1 cellular context compared by ENCODE assay signal in the genomic region with DNA sequence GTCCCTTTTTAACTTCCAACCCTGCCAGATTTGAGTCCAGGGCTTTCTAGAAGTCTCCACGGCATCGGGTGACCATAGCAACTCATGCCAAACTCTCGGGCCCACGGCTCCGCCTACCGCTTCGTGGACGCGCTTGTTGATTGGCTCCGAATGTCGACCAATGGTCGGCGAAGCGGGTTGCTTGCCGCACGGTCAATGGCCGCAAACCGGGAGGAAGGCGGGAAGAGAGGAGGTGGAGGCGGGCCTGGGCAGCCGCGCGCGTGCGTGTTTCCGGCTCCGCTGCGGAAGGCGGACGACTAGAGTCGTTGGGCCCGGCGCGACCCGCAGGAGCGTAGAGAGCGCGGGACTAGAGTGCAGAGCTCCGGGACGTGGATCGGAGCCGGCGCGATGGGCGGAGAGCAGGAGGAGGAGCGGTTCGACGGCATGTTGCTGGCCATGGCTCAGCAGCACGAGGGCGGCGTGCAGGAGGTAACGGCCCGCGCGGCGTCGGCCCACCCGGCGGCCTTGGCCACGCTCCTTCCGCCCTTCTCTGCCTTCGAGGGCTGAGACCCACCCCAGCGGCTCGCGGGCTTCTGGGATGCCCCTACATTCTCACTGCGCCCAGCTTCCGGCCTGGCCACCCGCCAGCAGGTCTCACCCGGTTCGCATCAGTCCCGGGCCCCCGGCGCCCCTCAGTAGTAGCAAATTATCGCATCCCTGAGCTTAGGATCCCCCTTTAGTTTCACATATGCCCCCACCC.
TF ChIP-seq lines count a peak whose summit lies in the region.

A gene (plus strand): TSS at position 282 of the 739 bp plus-strand sequence. CDS start 106 bp downstream, at position 388.

TF ChIP-seq in HepG2, 621 proteins besides CTCF, POLR2A, EP300 and RAD21 (continued from another document and continues in another):
- TF ChIP-seq, protein P1, sequence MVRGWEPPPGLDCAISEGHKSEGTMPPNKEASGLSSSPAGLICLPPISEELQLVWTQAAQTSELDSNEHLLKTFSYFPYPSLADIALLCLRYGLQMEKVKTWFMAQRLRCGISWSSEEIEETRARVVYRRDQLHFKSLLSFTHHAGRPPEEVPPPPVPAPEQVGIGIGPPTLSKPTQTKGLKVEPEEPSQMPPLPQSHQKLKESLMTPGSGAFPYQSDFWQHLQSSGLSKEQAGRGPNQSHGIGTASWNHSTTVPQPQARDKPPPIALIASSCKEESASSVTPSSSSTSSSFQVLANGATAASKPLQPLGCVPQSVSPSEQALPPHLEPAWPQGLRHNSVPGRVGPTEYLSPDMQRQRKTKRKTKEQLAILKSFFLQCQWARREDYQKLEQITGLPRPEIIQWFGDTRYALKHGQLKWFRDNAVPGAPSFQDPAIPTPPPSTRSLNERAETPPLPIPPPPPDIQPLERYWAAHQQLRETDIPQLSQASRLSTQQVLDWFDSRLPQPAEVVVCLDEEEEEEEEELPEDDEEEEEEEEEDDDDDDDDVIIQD (CRISPR knock-in tag; IDR thresholded peaks at IDR 0.05; ENCODE audit: low read depth), result no peak
- TF ChIP-seq, protein P2, sequence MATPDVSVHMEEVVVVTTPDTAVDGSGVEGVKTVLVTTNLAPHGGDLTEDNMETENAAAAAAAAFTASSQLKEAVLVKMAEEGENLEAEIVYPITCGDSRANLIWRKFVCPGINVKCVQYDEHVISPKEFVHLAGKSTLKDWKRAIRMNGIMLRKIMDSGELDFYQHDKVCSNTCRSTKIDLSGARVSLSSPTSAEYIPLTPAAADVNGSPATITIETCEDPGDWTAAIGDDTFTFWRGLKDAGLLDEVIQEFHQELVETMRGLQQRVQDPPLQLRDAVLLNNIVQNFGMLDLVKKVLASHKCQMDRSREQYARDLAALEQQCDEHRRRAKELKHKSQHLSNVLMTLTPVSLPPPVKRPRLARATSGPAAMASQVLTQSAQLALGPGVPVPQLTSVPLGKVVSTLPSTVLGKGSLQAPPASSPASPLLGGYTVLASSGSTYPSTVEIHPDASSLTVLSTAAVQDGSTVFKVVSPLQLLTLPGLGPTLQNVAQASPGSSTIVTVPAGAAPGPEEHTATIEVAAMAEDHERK (CRISPR knock-in tag; IDR thresholded peaks at IDR 0.05; ENCODE audit: low read depth), result peak; percentile 20; the same call in 1 of the 2 replicates
- TF ChIP-seq KDM5B (CRISPR knock-in tag; IDR thresholded peaks at IDR 0.05; ENCODE audit: borderline replicate concordance) (peak; percentile 98; the same call in 1 of the 2 replicates), ZNF430 (CRISPR knock-in tag; IDR thresholded peaks at IDR 0.05) (peak; percentile 93), TBP (CRISPR knock-in tag; IDR thresholded peaks at IDR 0.05) (no peak), BHLHE40 (IDR thresholded peaks at IDR 0.05; ENCODE audit: low read length) (no peak), JARID2 (CRISPR knock-in tag; IDR thresholded peaks at IDR 0.05; ENCODE audit: insufficient replicate concordance) (no peak), ZNF572 (CRISPR knock-in tag; IDR thresholded peaks at IDR 0.05) (no peak), AHR (CRISPR knock-in tag; IDR thresholded peaks at IDR 0.05) (peak; percentile 68; the same call in 1 of the 2 replicates), ZNF44 (CRISPR knock-in tag; IDR thresholded peaks at IDR 0.05) (no peak), ZNF605 (CRISPR knock-in tag; IDR thresholded peaks at IDR 0.05) (peak; percentile 73), KAT8 (CRISPR knock-in tag; IDR thresholded peaks at IDR 0.05) (peak; percentile 89), ZNF274 (CRISPR knock-in tag; IDR thresholded peaks at IDR 0.05) (peak; percentile 85; the same call in 1 of the 2 replicates), ELF3 (CRISPR knock-in tag; IDR thresholded peaks at IDR 0.05) (peak; percentile 50; the same call in 1 of the 2 replicates), ZSCAN12 (CRISPR knock-in tag; IDR thresholded peaks at IDR 0.05) (no peak), HMG20A (CRISPR knock-in tag; IDR thresholded peaks at IDR 0.05; ENCODE audit: borderline replicate concordance) (no peak), ZNF136 (CRISPR knock-in tag; IDR thresholded peaks at IDR 0.05; ENCODE audit: low read depth) (peak; percentile 79; the same call in 1 of the 2 replicates), ZNF432 (CRISPR knock-in tag; IDR thresholded peaks at IDR 0.05; ENCODE audit: borderline replicate concordance) (no peak), SAFB2 (CRISPR knock-in tag; IDR thresholded peaks at IDR 0.05; ENCODE audit: borderline replicate concordance, low read depth) (peak; percentile 86; the same call in 1 of the 2 replicates), ATF1 (CRISPR knock-in tag; IDR thresholded peaks at IDR 0.05) (peak; percentile 85), MYNN (CRISPR knock-in tag; IDR thresholded peaks at IDR 0.05; ENCODE audit: low read depth) (no peak)
- TF ChIP-seq, protein P3, sequence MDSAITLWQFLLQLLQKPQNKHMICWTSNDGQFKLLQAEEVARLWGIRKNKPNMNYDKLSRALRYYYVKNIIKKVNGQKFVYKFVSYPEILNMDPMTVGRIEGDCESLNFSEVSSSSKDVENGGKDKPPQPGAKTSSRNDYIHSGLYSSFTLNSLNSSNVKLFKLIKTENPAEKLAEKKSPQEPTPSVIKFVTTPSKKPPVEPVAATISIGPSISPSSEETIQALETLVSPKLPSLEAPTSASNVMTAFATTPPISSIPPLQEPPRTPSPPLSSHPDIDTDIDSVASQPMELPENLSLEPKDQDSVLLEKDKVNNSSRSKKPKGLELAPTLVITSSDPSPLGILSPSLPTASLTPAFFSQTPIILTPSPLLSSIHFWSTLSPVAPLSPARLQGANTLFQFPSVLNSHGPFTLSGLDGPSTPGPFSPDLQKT (CRISPR knock-in tag; IDR thresholded peaks at IDR 0.05; ENCODE audit: borderline replicate concordance), result peak; percentile 49; the same call in 1 of the 2 replicates
- TF ChIP-seq, protein P4, sequence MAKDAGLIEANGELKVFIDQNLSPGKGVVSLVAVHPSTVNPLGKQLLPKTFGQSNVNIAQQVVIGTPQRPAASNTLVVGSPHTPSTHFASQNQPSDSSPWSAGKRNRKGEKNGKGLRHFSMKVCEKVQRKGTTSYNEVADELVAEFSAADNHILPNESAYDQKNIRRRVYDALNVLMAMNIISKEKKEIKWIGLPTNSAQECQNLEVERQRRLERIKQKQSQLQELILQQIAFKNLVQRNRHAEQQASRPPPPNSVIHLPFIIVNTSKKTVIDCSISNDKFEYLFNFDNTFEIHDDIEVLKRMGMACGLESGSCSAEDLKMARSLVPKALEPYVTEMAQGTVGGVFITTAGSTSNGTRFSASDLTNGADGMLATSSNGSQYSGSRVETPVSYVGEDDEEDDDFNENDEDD (CRISPR knock-in tag; IDR thresholded peaks at IDR 0.05; ENCODE audit: borderline replicate concordance), result peak; percentile 83
- TF ChIP-seq, protein P5, sequence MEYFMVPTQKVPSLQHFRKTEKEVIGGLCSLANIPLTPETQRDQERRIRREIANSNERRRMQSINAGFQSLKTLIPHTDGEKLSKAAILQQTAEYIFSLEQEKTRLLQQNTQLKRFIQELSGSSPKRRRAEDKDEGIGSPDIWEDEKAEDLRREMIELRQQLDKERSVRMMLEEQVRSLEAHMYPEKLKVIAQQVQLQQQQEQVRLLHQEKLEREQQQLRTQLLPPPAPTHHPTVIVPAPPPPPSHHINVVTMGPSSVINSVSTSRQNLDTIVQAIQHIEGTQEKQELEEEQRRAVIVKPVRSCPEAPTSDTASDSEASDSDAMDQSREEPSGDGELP (IDR thresholded peaks at IDR 0.05; ENCODE audit: borderline replicate concordance, low read depth), result no peak
- TF ChIP-seq, protein P6, sequence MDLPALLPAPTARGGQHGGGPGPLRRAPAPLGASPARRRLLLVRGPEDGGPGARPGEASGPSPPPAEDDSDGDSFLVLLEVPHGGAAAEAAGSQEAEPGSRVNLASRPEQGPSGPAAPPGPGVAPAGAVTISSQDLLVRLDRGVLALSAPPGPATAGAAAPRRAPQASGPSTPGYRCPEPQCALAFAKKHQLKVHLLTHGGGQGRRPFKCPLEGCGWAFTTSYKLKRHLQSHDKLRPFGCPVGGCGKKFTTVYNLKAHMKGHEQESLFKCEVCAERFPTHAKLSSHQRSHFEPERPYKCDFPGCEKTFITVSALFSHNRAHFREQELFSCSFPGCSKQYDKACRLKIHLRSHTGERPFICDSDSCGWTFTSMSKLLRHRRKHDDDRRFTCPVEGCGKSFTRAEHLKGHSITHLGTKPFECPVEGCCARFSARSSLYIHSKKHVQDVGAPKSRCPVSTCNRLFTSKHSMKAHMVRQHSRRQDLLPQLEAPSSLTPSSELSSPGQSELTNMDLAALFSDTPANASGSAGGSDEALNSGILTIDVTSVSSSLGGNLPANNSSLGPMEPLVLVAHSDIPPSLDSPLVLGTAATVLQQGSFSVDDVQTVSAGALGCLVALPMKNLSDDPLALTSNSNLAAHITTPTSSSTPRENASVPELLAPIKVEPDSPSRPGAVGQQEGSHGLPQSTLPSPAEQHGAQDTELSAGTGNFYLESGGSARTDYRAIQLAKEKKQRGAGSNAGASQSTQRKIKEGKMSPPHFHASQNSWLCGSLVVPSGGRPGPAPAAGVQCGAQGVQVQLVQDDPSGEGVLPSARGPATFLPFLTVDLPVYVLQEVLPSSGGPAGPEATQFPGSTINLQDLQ (CRISPR knock-in tag; IDR thresholded peaks at IDR 0.05), result peak; percentile 91; the same call in 1 of the 2 replicates
- TF ChIP-seq, protein P7, sequence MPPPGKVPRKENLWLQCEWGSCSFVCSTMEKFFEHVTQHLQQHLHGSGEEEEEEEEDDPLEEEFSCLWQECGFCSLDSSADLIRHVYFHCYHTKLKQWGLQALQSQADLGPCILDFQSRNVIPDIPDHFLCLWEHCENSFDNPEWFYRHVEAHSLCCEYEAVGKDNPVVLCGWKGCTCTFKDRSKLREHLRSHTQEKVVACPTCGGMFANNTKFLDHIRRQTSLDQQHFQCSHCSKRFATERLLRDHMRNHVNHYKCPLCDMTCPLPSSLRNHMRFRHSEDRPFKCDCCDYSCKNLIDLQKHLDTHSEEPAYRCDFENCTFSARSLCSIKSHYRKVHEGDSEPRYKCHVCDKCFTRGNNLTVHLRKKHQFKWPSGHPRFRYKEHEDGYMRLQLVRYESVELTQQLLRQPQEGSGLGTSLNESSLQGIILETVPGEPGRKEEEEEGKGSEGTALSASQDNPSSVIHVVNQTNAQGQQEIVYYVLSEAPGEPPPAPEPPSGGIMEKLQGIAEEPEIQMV (CRISPR knock-in tag; IDR thresholded peaks at IDR 0.05; ENCODE audit: low read depth), result no peak
- TF ChIP-seq, protein P8, sequence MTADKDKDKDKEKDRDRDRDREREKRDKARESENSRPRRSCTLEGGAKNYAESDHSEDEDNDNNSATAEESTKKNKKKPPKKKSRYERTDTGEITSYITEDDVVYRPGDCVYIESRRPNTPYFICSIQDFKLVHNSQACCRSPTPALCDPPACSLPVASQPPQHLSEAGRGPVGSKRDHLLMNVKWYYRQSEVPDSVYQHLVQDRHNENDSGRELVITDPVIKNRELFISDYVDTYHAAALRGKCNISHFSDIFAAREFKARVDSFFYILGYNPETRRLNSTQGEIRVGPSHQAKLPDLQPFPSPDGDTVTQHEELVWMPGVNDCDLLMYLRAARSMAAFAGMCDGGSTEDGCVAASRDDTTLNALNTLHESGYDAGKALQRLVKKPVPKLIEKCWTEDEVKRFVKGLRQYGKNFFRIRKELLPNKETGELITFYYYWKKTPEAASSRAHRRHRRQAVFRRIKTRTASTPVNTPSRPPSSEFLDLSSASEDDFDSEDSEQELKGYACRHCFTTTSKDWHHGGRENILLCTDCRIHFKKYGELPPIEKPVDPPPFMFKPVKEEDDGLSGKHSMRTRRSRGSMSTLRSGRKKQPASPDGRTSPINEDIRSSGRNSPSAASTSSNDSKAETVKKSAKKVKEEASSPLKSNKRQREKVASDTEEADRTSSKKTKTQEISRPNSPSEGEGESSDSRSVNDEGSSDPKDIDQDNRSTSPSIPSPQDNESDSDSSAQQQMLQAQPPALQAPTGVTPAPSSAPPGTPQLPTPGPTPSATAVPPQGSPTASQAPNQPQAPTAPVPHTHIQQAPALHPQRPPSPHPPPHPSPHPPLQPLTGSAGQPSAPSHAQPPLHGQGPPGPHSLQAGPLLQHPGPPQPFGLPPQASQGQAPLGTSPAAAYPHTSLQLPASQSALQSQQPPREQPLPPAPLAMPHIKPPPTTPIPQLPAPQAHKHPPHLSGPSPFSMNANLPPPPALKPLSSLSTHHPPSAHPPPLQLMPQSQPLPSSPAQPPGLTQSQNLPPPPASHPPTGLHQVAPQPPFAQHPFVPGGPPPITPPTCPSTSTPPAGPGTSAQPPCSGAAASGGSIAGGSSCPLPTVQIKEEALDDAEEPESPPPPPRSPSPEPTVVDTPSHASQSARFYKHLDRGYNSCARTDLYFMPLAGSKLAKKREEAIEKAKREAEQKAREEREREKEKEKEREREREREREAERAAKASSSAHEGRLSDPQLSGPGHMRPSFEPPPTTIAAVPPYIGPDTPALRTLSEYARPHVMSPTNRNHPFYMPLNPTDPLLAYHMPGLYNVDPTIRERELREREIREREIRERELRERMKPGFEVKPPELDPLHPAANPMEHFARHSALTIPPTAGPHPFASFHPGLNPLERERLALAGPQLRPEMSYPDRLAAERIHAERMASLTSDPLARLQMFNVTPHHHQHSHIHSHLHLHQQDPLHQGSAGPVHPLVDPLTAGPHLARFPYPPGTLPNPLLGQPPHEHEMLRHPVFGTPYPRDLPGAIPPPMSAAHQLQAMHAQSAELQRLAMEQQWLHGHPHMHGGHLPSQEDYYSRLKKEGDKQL (CRISPR knock-in tag; IDR thresholded peaks at IDR 0.05; ENCODE audit: low read depth), result no peak
- TF ChIP-seq, protein P9, sequence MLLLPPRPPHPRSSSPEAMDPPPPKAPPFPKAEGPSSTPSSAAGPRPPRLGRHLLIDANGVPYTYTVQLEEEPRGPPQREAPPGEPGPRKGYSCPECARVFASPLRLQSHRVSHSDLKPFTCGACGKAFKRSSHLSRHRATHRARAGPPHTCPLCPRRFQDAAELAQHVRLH (CRISPR knock-in tag; IDR thresholded peaks at IDR 0.05; ENCODE audit: borderline replicate concordance, low read depth), result peak; percentile 75; the same call in 1 of the 2 replicates
- TF ChIP-seq, protein P10, sequence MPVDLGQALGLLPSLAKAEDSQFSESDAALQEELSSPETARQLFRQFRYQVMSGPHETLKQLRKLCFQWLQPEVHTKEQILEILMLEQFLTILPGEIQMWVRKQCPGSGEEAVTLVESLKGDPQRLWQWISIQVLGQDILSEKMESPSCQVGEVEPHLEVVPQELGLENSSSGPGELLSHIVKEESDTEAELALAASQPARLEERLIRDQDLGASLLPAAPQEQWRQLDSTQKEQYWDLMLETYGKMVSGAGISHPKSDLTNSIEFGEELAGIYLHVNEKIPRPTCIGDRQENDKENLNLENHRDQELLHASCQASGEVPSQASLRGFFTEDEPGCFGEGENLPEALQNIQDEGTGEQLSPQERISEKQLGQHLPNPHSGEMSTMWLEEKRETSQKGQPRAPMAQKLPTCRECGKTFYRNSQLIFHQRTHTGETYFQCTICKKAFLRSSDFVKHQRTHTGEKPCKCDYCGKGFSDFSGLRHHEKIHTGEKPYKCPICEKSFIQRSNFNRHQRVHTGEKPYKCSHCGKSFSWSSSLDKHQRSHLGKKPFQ (CRISPR knock-in tag; IDR thresholded peaks at IDR 0.05; ENCODE audit: insufficient replicate concordance), result peak; percentile 70
- TF ChIP-seq, protein P11, sequence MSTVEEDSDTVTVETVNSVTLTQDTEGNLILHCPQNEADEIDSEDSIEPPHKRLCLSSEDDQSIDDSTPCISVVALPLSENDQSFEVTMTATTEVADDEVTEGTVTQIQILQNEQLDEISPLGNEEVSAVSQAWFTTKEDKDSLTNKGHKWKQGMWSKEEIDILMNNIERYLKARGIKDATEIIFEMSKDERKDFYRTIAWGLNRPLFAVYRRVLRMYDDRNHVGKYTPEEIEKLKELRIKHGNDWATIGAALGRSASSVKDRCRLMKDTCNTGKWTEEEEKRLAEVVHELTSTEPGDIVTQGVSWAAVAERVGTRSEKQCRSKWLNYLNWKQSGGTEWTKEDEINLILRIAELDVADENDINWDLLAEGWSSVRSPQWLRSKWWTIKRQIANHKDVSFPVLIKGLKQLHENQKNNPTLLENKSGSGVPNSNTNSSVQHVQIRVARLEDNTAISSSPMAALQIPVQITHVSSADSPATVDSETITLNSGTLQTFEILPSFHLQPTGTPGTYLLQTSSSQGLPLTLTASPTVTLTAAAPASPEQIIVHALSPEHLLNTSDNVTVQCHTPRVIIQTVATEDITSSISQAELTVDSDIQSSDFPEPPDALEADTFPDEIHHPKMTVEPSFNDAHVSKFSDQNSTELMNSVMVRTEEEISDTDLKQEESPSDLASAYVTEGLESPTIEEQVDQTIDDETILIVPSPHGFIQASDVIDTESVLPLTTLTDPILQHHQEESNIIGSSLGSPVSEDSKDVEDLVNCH (CRISPR knock-in tag; IDR thresholded peaks at IDR 0.05), result no peak
